ENCODE assay signal across 1 cellular context in the genomic region with DNA sequence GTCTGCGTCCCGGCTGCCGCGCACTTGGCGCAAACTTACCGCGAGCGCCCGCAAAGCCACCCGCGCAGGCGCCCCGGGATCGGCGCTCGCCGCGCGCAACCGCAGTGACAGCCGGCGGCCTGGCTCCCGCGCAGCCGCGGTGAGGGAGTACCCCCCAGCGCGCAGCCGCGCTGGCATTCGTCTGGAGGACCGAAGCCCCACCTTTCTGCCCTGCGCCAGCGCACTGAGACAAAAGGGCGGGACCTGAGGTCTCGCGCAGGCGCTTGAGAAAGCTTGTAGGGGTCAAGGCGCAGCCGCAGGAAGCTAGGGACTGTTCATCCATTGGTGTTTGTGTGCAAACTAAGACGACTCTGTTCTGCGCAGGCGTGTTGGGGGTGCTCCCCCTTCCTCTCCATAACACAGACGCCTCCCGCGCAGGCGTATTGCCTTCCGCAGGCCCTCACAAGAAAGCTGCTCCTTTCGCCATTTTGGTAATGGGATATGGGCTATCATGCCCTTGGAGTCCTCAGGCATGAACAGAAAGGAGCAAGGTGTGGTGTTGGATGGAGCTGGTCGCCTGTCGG.
TF ChIP-seq lines count a peak whose summit lies in the region.

Gene PHF12 (minus strand): TSS at position 91 of the 563 bp plus-strand sequence. CDS start 558 bp downstream, outside the sequence.

TF ChIP-seq in A549, 52 proteins besides CTCF, POLR2A, EP300 and RAD21 (continued from another document):
- TF ChIP-seq, protein P1, sequence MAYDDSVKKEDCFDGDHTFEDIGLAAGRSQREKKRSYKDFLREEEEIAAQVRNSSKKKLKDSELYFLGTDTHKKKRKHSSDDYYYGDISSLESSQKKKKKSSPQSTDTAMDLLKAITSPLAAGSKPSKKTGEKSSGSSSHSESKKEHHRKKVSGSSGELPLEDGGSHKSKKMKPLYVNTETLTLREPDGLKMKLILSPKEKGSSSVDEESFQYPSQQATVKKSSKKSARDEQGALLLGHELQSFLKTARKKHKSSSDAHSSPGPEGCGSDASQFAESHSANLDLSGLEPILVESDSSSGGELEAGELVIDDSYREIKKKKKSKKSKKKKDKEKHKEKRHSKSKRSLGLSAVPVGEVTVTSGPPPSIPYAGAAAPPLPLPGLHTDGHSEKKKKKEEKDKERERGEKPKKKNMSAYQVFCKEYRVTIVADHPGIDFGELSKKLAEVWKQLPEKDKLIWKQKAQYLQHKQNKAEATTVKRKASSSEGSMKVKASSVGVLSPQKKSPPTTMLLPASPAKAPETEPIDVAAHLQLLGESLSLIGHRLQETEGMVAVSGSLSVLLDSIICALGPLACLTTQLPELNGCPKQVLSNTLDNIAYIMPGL (CRISPR knock-in tag; IDR thresholded peaks at IDR 0.05; ENCODE audit: borderline replicate concordance), result no peak
- TF ChIP-seq RARB (CRISPR knock-in tag; IDR thresholded peaks at IDR 0.05) (no peak), HOXB5 (CRISPR knock-in tag; IDR thresholded peaks at IDR 0.05) (no peak), NPAS2 (CRISPR knock-in tag; IDR thresholded peaks at IDR 0.05; ENCODE audit: borderline replicate concordance) (no peak), MAZ (IDR thresholded peaks at IDR 0.05; ENCODE audit: borderline replicate concordance, low read depth, low read length) (no peak), NR3C1 (IDR thresholded peaks at IDR 0.05) (no peak), REST (IDR thresholded peaks at IDR 0.05) (no peak), TP53 (CRISPR knock-in tag; IDR thresholded peaks at IDR 0.05) (no peak), PBX3 (IDR thresholded peaks at IDR 0.05) (peak; percentile 57; the same call in 1 of the 2 replicates), GATA3 (IDR thresholded peaks at IDR 0.05; ENCODE audit: borderline replicate concordance) (no peak), FOSL2 (IDR thresholded peaks at IDR 0.05) (no peak), FOSL2 (CRISPR knock-in tag; IDR thresholded peaks at IDR 0.05) (no peak), EHF (CRISPR knock-in tag; IDR thresholded peaks at IDR 0.05) (no peak), HOXB13 (CRISPR knock-in tag; IDR thresholded peaks at IDR 0.05; ENCODE audit: low read depth) (no peak)
- TF ChIP-seq, protein P2, sequence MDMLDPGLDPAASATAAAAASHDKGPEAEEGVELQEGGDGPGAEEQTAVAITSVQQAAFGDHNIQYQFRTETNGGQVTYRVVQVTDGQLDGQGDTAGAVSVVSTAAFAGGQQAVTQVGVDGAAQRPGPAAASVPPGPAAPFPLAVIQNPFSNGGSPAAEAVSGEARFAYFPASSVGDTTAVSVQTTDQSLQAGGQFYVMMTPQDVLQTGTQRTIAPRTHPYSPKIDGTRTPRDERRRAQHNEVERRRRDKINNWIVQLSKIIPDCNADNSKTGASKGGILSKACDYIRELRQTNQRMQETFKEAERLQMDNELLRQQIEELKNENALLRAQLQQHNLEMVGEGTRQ (IDR thresholded peaks at IDR 0.05), result no peak
- TF ChIP-seq, protein P3, sequence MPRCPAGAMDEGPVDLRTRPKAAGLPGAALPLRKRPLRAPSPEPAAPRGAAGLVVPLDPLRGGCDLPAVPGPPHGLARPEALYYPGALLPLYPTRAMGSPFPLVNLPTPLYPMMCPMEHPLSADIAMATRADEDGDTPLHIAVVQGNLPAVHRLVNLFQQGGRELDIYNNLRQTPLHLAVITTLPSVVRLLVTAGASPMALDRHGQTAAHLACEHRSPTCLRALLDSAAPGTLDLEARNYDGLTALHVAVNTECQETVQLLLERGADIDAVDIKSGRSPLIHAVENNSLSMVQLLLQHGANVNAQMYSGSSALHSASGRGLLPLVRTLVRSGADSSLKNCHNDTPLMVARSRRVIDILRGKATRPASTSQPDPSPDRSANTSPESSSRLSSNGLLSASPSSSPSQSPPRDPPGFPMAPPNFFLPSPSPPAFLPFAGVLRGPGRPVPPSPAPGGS (IDR thresholded peaks at IDR 0.05), result 0 out of 3 replicates have a peak, but pooled peaks have one; percentile 34
